Comparison of ENCODE assay signal across 20 cellular contexts in genomic region chr3:194596906-194597305, GRCh38.
"Had no signal": no experiment of that assay in that cellular context is flagged by ENCODE, and none has a peak within 500 bp of the region (broad histone marks: within the 10 kb centered on the region; RNA-seq: fewer than 3 reads in every experiment).

No MANE protein-coding gene starts in this region.

- H3K9me3 ChIP-seq: SJCRH30 had no signal

- DNase-seq: KBM-7, NCI-H1092, NCI-H1105 treated with DMSO at 0.1 percent for 48 hours, NCI-H1417 treated with DMSO at 0.1 percent for 48 hours, NCI-H146, NCI-H1694 treated with DMSO at 0.1 percent for 48 hours, NCI-H1930, NCI-H2081, NCI-H2107, NCI-H226, NCI-H446, NCI-H510A, NCI-H524 treated with DMSO at 0.1 percent for 48 hours, NCI-H69, NCI-H774, SHP77 treated with DMSO at 0.1 percent for 48 hours, SJCRH30, T-helper 1 cell had no signal

- H3K36me3 ChIP-seq: SJCRH30 had no signal

- ATAC-seq: Panc1, SK-N-SH treated with all-trans-retinoic acid at 6 μM for 48 hours had no signal

- H3K4me3 ChIP-seq: SJCRH30 had no signal

- H3K27ac ChIP-seq: SJCRH30 had no signal

- H3K27me3 ChIP-seq: SJCRH30 had no signal
